ENCODE assay signal across 14 cellular contexts in the genomic region with DNA sequence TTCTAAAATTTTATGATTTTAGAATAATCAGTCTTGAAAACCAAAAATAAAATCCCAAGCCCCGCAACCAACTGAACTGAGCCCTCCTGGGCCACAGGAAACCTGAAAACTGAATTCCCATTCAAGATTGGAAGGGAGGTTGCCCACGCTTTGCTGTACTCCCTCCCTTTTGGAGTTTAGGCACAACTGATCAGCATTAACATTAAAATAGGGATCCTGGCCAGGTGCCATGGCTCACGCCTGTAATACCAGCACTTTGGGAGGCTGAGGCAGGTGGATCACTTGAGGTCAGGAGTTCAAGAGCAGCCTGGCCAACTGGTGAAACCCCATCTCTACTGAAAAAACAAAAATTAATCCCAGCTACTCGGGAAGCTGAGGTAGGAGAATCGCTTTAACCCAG. TPM values are rescaled to one million over a fixed set of nuclear protein-coding genes. Genes with fewer than 3 reads are reported as not detected.
DNase-seq lines count a peak whose midpoint lies in the region; ATAC-seq, FAIRE-seq and TF ChIP-seq lines count a peak whose summit lies in the region.
"Had no signal": no experiment of that assay in that cellular context is flagged by ENCODE, and none has a peak within 500 bp of the region (broad histone marks: within the 10 kb centered on the region; RNA-seq: fewer than 3 reads in every experiment).

No MANE protein-coding gene starts in this region.

- H3K36me3 ChIP-seq in iPS DF 6.9 (ENCODE audit: control insufficient read depth, insufficient read depth, low read length) (no peaks in the 10 kb centered on the region), lower lobe of right lung (no peaks in the 10 kb centered on the region)
- H3K36me3 ChIP-seq: HAP-1 had no signal

- H3K9me3 ChIP-seq in iPS DF 6.9 (ENCODE audit: control insufficient read depth, insufficient read depth, low read length) (no peaks in the 10 kb centered on the region), lower lobe of right lung (no peaks in the 10 kb centered on the region)
- H3K9me3 ChIP-seq: BLaER1, HAP-1 had no signal

- peaks cover 6% of the 10 kb centered on the region for H3K36me3 Mint-ChIP-seq in WTC11

- H3K27ac ChIP-seq in iPS DF 6.9 (ENCODE audit: low read length) (no peak overlapping the region), lower lobe of right lung (no peak overlapping the region)
- H3K27ac ChIP-seq: BLaER1, GM23248 had no signal

- H3K9me3 Mint-ChIP-seq in WTC11, result peaks cover 7% of the 10 kb centered on the region

- H3K4me3 Mint-ChIP-seq in WTC11, result no peak overlapping the region
- H3K4me3 Mint-ChIP-seq: CD4-positive, CD25-positive, alpha-beta regulatory T cell had no signal

- H3K4me3 ChIP-seq in iPS DF 6.9 (ENCODE audit: low read length), result no peak overlapping the region
- H3K4me3 ChIP-seq in lower lobe of right lung, result no peak overlapping the region
- H3K4me3 ChIP-seq: BLaER1, GM23248, HAP-1 had no signal

- POLR2A ChIA-PET in WTC11 (lab: Charles Lee), result no interaction called here

- no peak for FAIRE-seq in frontal cortex (lab: Jason Lieb, UNC)

- H3K27me3 ChIP-seq in iPS DF 6.9 (ENCODE audit: control insufficient read depth, insufficient read depth, low read length) (no peaks in the 10 kb centered on the region), lower lobe of right lung (ENCODE audit: low read depth) (no peaks in the 10 kb centered on the region)
- H3K27me3 ChIP-seq: BLaER1 had no signal

- H3K27me3 Mint-ChIP-seq in WTC11 (ENCODE audit: low read depth), result no peaks in the 10 kb centered on the region
- H3K27me3 Mint-ChIP-seq: CD4-positive, CD25-positive, alpha-beta regulatory T cell had no signal

- no peaks in the 10 kb centered on the region for H3K4me1 ChIP-seq in iPS DF 6.9 (ENCODE audit: control insufficient read depth, insufficient read depth, low read length)
- H3K4me1 ChIP-seq in lower lobe of right lung, result no peaks in the 10 kb centered on the region
- H3K4me1 ChIP-seq: BLaER1, HAP-1 had no signal

- peak overlapping the region; percentile 9; the same call in 1 of the 2 replicates for H3K27ac Mint-ChIP-seq in WTC11

- CTCF ChIA-PET in WTC11 (lab: Charles Lee), result no interaction called here

- no peak for TF ChIP-seq CTCF in WTC11 (IDR thresholded peaks at IDR 0.05)
- no peak for TF ChIP-seq CTCF in lower lobe of right lung (IDR thresholded peaks at IDR 0.05)

- peak; percentile 4 for DNase-seq in NCI-H2171 treated with DMSO at 0.1 percent for 48 hours (lab: John Stamatoyannopoulos, UW)
- no peak for DNase-seq in NCI-H2171 (lab: John Stamatoyannopoulos, UW)
- peak; percentile 75 for DNase-seq in NCI-H1092 treated with DMSO at 0.1 percent for 48 hours (lab: John Stamatoyannopoulos, UW)
- DNase-seq in WTC11 (ENCODE audit: low spot score), result peak; percentile 25
- DNase-seq in iPS DF 6.9 (ENCODE audit: low read depth, low spot score), result peak; percentile 13
- no peak for DNase-seq in lower lobe of right lung
- DNase-seq in frontal cortex (ENCODE audit: low spot score in 2 of 2), result no peak
- DNase-seq: 8988T; AML-193; CD4-positive, CD25-positive, alpha-beta regulatory T cell; DMS53; GM23248 had no signal

- ATAC-seq in WTC11, result peak; percentile 88
- ATAC-seq in lower lobe of right lung, result no peak

- H3K4me1 Mint-ChIP-seq in WTC11, result peaks cover 33% of the 10 kb centered on the region
- H3K4me1 Mint-ChIP-seq: CD4-positive, CD25-positive, alpha-beta regulatory T cell had no signal

- intact Hi-C loops in lower lobe of right lung (cut with DNase I), result no loop called here

- WGBS in iPS DF 6.9 (ENCODE audit: insufficient coverage, insufficient read length), result no CpG with 5 or more reads among the region's 5 CpGs

TF ChIP-seq in WTC11, 78 proteins besides CTCF, POLR2A, EP300 and RAD21:
- TF ChIP-seq SP1 (CRISPR knock-in tag; conservative IDR thresholded peaks at IDR 0.05), result no peak
- TF ChIP-seq, protein P1, sequence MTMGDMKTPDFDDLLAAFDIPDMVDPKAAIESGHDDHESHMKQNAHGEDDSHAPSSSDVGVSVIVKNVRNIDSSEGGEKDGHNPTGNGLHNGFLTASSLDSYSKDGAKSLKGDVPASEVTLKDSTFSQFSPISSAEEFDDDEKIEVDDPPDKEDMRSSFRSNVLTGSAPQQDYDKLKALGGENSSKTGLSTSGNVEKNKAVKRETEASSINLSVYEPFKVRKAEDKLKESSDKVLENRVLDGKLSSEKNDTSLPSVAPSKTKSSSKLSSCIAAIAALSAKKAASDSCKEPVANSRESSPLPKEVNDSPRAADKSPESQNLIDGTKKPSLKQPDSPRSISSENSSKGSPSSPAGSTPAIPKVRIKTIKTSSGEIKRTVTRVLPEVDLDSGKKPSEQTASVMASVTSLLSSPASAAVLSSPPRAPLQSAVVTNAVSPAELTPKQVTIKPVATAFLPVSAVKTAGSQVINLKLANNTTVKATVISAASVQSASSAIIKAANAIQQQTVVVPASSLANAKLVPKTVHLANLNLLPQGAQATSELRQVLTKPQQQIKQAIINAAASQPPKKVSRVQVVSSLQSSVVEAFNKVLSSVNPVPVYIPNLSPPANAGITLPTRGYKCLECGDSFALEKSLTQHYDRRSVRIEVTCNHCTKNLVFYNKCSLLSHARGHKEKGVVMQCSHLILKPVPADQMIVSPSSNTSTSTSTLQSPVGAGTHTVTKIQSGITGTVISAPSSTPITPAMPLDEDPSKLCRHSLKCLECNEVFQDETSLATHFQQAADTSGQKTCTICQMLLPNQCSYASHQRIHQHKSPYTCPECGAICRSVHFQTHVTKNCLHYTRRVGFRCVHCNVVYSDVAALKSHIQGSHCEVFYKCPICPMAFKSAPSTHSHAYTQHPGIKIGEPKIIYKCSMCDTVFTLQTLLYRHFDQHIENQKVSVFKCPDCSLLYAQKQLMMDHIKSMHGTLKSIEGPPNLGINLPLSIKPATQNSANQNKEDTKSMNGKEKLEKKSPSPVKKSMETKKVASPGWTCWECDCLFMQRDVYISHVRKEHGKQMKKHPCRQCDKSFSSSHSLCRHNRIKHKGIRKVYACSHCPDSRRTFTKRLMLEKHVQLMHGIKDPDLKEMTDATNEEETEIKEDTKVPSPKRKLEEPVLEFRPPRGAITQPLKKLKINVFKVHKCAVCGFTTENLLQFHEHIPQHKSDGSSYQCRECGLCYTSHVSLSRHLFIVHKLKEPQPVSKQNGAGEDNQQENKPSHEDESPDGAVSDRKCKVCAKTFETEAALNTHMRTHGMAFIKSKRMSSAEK (CRISPR knock-in tag; IDR thresholded peaks at IDR 0.05; ENCODE audit: borderline replicate concordance), result 0 out of 2 replicates have a peak, but pooled peaks have one; percentile 38
TF ChIP-seq in WTC11: peak in this region for 1.

RNA-seq across cellular contexts. Expression of a gene that starts 52.7 kb away (rescaled TPM):
- 13.0 to 21.8 TPM (median 13.8 TPM) in 3 replicates for total RNA-seq in WTC11 (2021)
- 18.7 TPM for total RNA-seq in lower lobe of right lung
- total RNA-seq in frontal cortex, result 169 TPM

Comparison
In these comparisons a context has a peak if more than half of its experiments do, and no peak if none do; other contexts are left out.
1. DNase-seq: peak in NCI-H2171 treated with DMSO at 0.1 percent for 48 hours (single experiment), NCI-H1092 treated with DMSO at 0.1 percent for 48 hours (single experiment), WTC11 (single experiment) and iPS DF 6.9 (single experiment); none in NCI-H2171 (single experiment), lower lobe of right lung (single experiment) and frontal cortex (0 of 2).